34 cellular contexts compared by ENCODE assay signal in genomic region chr10:24899571-24899970, GRCh38.
"Had no signal": no experiment of that assay in that cellular context is flagged by ENCODE, and none has a peak within 500 bp of the region (broad histone marks: within the 10 kb centered on the region; RNA-seq: fewer than 3 reads in every experiment).

No MANE protein-coding gene starts in this region.

- H3K36me3 ChIP-seq: ascending aorta, brain microvascular endothelial cell, esophagus muscularis mucosa, gastrocnemius medialis, heart left ventricle, WERI-Rb-1 had no signal

- ATAC-seq: activated CD4-positive, alpha-beta T cell treated with anti-CD3 and anti-CD28 coated beads for 36 hours; activated CD8-positive, alpha-beta memory T cell treated with anti-CD3 and anti-CD28 coated beads, Interleukin-2, amount 10 ng/mL, durations not matched to agents 7 days and 5 days; activated CD8-positive, alpha-beta T cell treated with anti-CD3 and anti-CD28 coated beads, Interleukin-2, amount 10 ng/mL, durations not matched to agents 7 days and 5 days; activated naive CD4-positive, alpha-beta T cell treated with anti-CD3 and anti-CD28 coated beads, Interleukin-2, amount 50 U/mL, for 72 hours; activated T-cell treated with anti-CD3 and anti-CD28 coated beads, Interleukin-2, amount 50 U/mL, for 72 hours; effector memory CD8-positive, alpha-beta T cell; foreskin keratinocyte; gastrocnemius medialis; heart left ventricle; T-helper 17 cell had no signal

- H3K9me3 Mint-ChIP-seq: activated CD4-positive, alpha-beta memory T cell treated with anti-CD3 and anti-CD28 coated beads for 36 hours; activated naive CD4-positive, alpha-beta T cell treated with anti-CD3 and anti-CD28 coated beads, Interleukin-2, amount 10 ng/mL, durations not matched to agents 7 days and 5 days; activated naive CD4-positive, alpha-beta T cell treated with anti-CD3 and anti-CD28 coated beads, Interleukin-2, amount 50 U/mL, for 72 hours; activated naive CD8-positive, alpha-beta T cell treated with anti-CD3 and anti-CD28 coated beads, Interleukin-2, amount 10 ng/mL, durations not matched to agents 7 days and 5 days; activated T-cell treated with anti-CD3 and anti-CD28 coated beads, Interleukin-2, amount 50 U/mL, for 24 hours; central memory CD8-positive, alpha-beta T cell; dendritic cell treated with granulocyte-macrophage colony-stimulating factor and Interleukin-4, amounts not matched to agents 40 ng/mL and 50 ng/mL, for 4 days; effector memory CD8-positive, alpha-beta T cell had no signal

- H3K36me3 Mint-ChIP-seq: activated CD4-positive, alpha-beta memory T cell treated with anti-CD3 and anti-CD28 coated beads for 36 hours had no signal

- H3K27me3 ChIP-seq: ascending aorta, brain microvascular endothelial cell, esophagus muscularis mucosa, foreskin keratinocyte, gastrocnemius medialis, heart left ventricle had no signal

- H3K27ac ChIP-seq: ascending aorta, brain microvascular endothelial cell, coronary artery, esophagus muscularis mucosa, foreskin keratinocyte, gastrocnemius medialis, WERI-Rb-1 had no signal

- H3K27me3 Mint-ChIP-seq: activated CD4-positive, alpha-beta memory T cell treated with anti-CD3 and anti-CD28 coated beads for 36 hours; activated CD4-positive, alpha-beta T cell treated with anti-CD3 and anti-CD28 coated beads for 36 hours; activated CD4-positive, alpha-beta T cell treated with anti-CD3 and anti-CD28 coated beads, Interleukin-2, amount 10 ng/mL, durations not matched to agents 24 days and 14 days; activated CD8-positive, alpha-beta memory T cell treated with anti-CD3 and anti-CD28 coated beads, Interleukin-2, amount 10 ng/mL, durations not matched to agents 7 days and 5 days; activated naive CD4-positive, alpha-beta T cell treated with anti-CD3 and anti-CD28 coated beads, Interleukin-2, amount 10 ng/mL, durations not matched to agents 7 days and 5 days; activated naive CD8-positive, alpha-beta T cell treated with anti-CD3 and anti-CD28 coated beads, Interleukin-2, amount 10 ng/mL, durations not matched to agents 7 days and 5 days; activated T-cell treated with anti-CD3 and anti-CD28 coated beads, Interleukin-2, amount 50 U/mL, for 24 hours; central memory CD8-positive, alpha-beta T cell; dendritic cell treated with granulocyte-macrophage colony-stimulating factor and Interleukin-4, amounts not matched to agents 40 ng/mL and 50 ng/mL, for 4 days; effector memory CD8-positive, alpha-beta T cell; T-helper 17 cell had no signal

- H3K27ac Mint-ChIP-seq: activated CD4-positive, alpha-beta memory T cell treated with anti-CD3 and anti-CD28 coated beads for 36 hours; activated CD4-positive, alpha-beta T cell treated with anti-CD3 and anti-CD28 coated beads for 36 hours; activated CD4-positive, alpha-beta T cell treated with anti-CD3 and anti-CD28 coated beads, Interleukin-2, amount 10 ng/mL, durations not matched to agents 24 days and 14 days; activated CD8-positive, alpha-beta memory T cell treated with anti-CD3 and anti-CD28 coated beads, Interleukin-2, amount 10 ng/mL, durations not matched to agents 7 days and 5 days; activated CD8-positive, alpha-beta T cell treated with anti-CD3 and anti-CD28 coated beads, Interleukin-2, amount 10 ng/mL, durations not matched to agents 7 days and 5 days; activated naive CD4-positive, alpha-beta T cell treated with anti-CD3 and anti-CD28 coated beads, Interleukin-2, amount 10 ng/mL, durations not matched to agents 7 days and 5 days; activated naive CD4-positive, alpha-beta T cell treated with anti-CD3 and anti-CD28 coated beads, Interleukin-2, amount 50 U/mL, for 72 hours; activated naive CD8-positive, alpha-beta T cell treated with anti-CD3 and anti-CD28 coated beads, Interleukin-2, amount 10 ng/mL, durations not matched to agents 7 days and 5 days; activated T-cell treated with anti-CD3 and anti-CD28 coated beads, Interleukin-2, amount 50 U/mL, for 24 hours; activated T-cell treated with anti-CD3 and anti-CD28 coated beads, Interleukin-2, amount 50 U/mL, for 72 hours; dendritic cell treated with granulocyte-macrophage colony-stimulating factor and Interleukin-4, amounts not matched to agents 40 ng/mL and 50 ng/mL, for 4 days; T-helper 2 cell treated with Interferon-gamma antibody and Interleukin-4, amounts not matched to agents 5 μg/mL and 100 μg/mL, for 36 hours had no signal

- H3K4me3 ChIP-seq: ascending aorta, coronary artery, esophagus muscularis mucosa, gastrocnemius medialis, heart left ventricle had no signal

- H3K9me3 ChIP-seq: ascending aorta, esophagus muscularis mucosa, gastrocnemius medialis, heart left ventricle had no signal

- H3K4me3 Mint-ChIP-seq: activated CD4-positive, alpha-beta memory T cell treated with anti-CD3 and anti-CD28 coated beads for 36 hours; activated CD4-positive, alpha-beta T cell treated with anti-CD3 and anti-CD28 coated beads for 36 hours; activated CD4-positive, alpha-beta T cell treated with anti-CD3 and anti-CD28 coated beads, Interleukin-2, amount 10 ng/mL, durations not matched to agents 24 days and 14 days; activated CD8-positive, alpha-beta memory T cell treated with anti-CD3 and anti-CD28 coated beads, Interleukin-2, amount 10 ng/mL, durations not matched to agents 7 days and 5 days; activated CD8-positive, alpha-beta T cell treated with anti-CD3 and anti-CD28 coated beads, Interleukin-2, amount 10 ng/mL, durations not matched to agents 7 days and 5 days; activated naive CD4-positive, alpha-beta T cell treated with anti-CD3 and anti-CD28 coated beads, Interleukin-2, amount 10 ng/mL, durations not matched to agents 7 days and 5 days; activated naive CD8-positive, alpha-beta T cell treated with anti-CD3 and anti-CD28 coated beads, Interleukin-2, amount 10 ng/mL, durations not matched to agents 7 days and 5 days; activated T-cell treated with anti-CD3 and anti-CD28 coated beads, Interleukin-2, amount 50 U/mL, for 24 hours; activated T-cell treated with anti-CD3 and anti-CD28 coated beads, Interleukin-2, amount 50 U/mL, for 72 hours; central memory CD8-positive, alpha-beta T cell; dendritic cell treated with granulocyte-macrophage colony-stimulating factor and Interleukin-4, amounts not matched to agents 40 ng/mL and 50 ng/mL, for 4 days; effector memory CD8-positive, alpha-beta T cell; T-helper 17 cell; T-helper 2 cell treated with Interferon-gamma antibody and Interleukin-4, amounts not matched to agents 5 μg/mL and 100 μg/mL, for 36 hours had no signal

- DNase-seq: activated CD4-positive, alpha-beta memory T cell treated with anti-CD3 and anti-CD28 coated beads for 36 hours; activated CD4-positive, alpha-beta T cell treated with anti-CD3 and anti-CD28 coated beads for 36 hours; activated CD4-positive, alpha-beta T cell treated with anti-CD3 and anti-CD28 coated beads, Interleukin-2, amount 10 ng/mL, durations not matched to agents 24 days and 14 days; activated CD4-positive, CD25-positive, alpha-beta regulatory T cell; activated CD4-positive, CD25-positive, alpha-beta regulatory T cell treated with anti-CD3 and anti-CD28 coated beads, Interleukin-2, amount 50 U/mL, for 72 hours; activated CD8-positive, alpha-beta memory T cell treated with anti-CD3 and anti-CD28 coated beads, Interleukin-2, amount 10 ng/mL, durations not matched to agents 7 days and 5 days; activated CD8-positive, alpha-beta memory T cell treated with anti-CD3 and anti-CD28 coated beads, Interleukin-2, amount 50 U/mL, for 4 hours; activated CD8-positive, alpha-beta T cell treated with anti-CD3 and anti-CD28 coated beads, Interleukin-2, amount 10 ng/mL, durations not matched to agents 7 days and 5 days; activated gamma-delta T cell; activated naive CD4-positive, alpha-beta T cell; activated naive CD4-positive, alpha-beta T cell treated with anti-CD3 and anti-CD28 coated beads, Interleukin-2, amount 10 ng/mL, durations not matched to agents 7 days and 5 days; activated naive CD8-positive, alpha-beta T cell treated with anti-CD3 and anti-CD28 coated beads, Interleukin-2, amount 10 ng/mL, durations not matched to agents 7 days and 5 days; activated T-cell treated with anti-CD3 and anti-CD28 coated beads for 4 hours; activated T-cell treated with anti-CD3 and anti-CD28 coated beads, Interleukin-2, amount 50 U/mL, for 24 hours; activated T-cell treated with anti-CD3 and anti-CD28 coated beads, Interleukin-2, amount 50 U/mL, for 72 hours; brain microvascular endothelial cell; effector CD4-positive, alpha-beta T cell; effector memory CD8-positive, alpha-beta T cell; erythroblast; foreskin keratinocyte; gastrocnemius medialis; glutamatergic neuron; heart left ventricle; T-helper 1 cell; T-helper 17 cell; T1000; WERI-Rb-1 had no signal
